In genomic region chr6:27864906-27865883, GRCh38 we compare ENCODE assay signal across 8 cellular contexts. TPM values are rescaled to one million over a fixed set of nuclear protein-coding genes. Genes with fewer than 3 reads are reported as not detected.
DNase-seq lines count a peak whose midpoint lies in the region; ATAC-seq lines count a peak whose summit lies in the region.

No MANE protein-coding gene starts in this region.

- H3K9me3 Mint-ChIP-seq in CD4-positive, alpha-beta memory T cell: peaks cover 0 to 4% (median 0%) of the 10 kb centered on the region in 8 donors
- peaks cover 10% of the 10 kb centered on the region for H3K9me3 Mint-ChIP-seq in activated CD4-positive, alpha-beta memory T cell treated with anti-CD3 and anti-CD28 coated beads for 36 hours

- no peaks in the 10 kb centered on the region for H3K36me3 ChIP-seq in CD4-positive, alpha-beta memory T cell (ENCODE audit: insufficient read depth, low read length)
- H3K36me3 ChIP-seq in effector memory CD4-positive, alpha-beta T cell (ENCODE audit: control insufficient read depth, insufficient read depth, low read length): no peaks in the 10 kb centered on the region

- peaks cover 0 to 11% of the 10 kb centered on the region in 2 donors for H3K36me3 Mint-ChIP-seq in CD4-positive, alpha-beta memory T cell
- H3K36me3 Mint-ChIP-seq in activated CD4-positive, alpha-beta memory T cell treated with anti-CD3 and anti-CD28 coated beads for 36 hours: peaks cover 25% of the 10 kb centered on the region

- H3K27me3 ChIP-seq in CD4-positive, alpha-beta memory T cell (ENCODE audit: insufficient read depth, low read length): no peaks in the 10 kb centered on the region
- no peaks in the 10 kb centered on the region for H3K27me3 ChIP-seq in effector memory CD4-positive, alpha-beta T cell (replicated peaks; ENCODE audit: control insufficient read depth, insufficient read depth, low read length, poor library complexity, severe bottlenecking)

- intact Hi-C loops in CD4-positive, alpha-beta memory T cell (cut with micrococcal nuclease): loop anchor here (1.0 to 2.0 kb wide), 7 partner anchors 8 to 1031 kb away; a partner anchor contains a TSS
- intact Hi-C loops in activated CD4-positive, alpha-beta memory T cell treated with anti-CD3 and anti-CD28 coated beads for 36 hours (cut with micrococcal nuclease): loop anchor here (1.0 to 5.0 kb wide), 5 partner anchors 27 to 1668 kb away; a partner anchor contains a TSS

- no peaks in the 10 kb centered on the region for H3K9me3 ChIP-seq in CD4-positive, alpha-beta memory T cell (ENCODE audit: control insufficient read depth in 1 of 2, low read length in 2 of 2)
- no peaks in the 10 kb centered on the region for H3K9me3 ChIP-seq in effector memory CD4-positive, alpha-beta T cell (ENCODE audit: control insufficient read depth, low read length)

- ATAC-seq in GM19455 (IDR thresholded peaks at IDR 0.05; ENCODE audit: unreplicated experiment): peak; percentile 59
- peak; percentile 55 for ATAC-seq in HG03565 (IDR thresholded peaks at IDR 0.05; ENCODE audit: unreplicated experiment)

- POLR2A ChIA-PET in CD4-positive, alpha-beta memory T cell (lab: Charles Lee; ENCODE audit: partially characterized antibody): interaction anchor here (0.6 to 12.7 kb wide), 39 partner anchors 8 to 1848 kb away, joined by 3 to 1261 read pairs (median 12); a partner anchor contains a TSS
- POLR2A ChIA-PET in activated CD4-positive, alpha-beta memory T cell treated with anti-CD3 and anti-CD28 coated beads for 36 hours (lab: Charles Lee): interaction anchor here (0.6 to 12.2 kb wide), 29 partner anchors 8 to 1839 kb away, joined by 3 to 507 read pairs (median 8); partner anchors contain the start of genes HMGN4 and ZSCAN26

- H3K27ac Mint-ChIP-seq in CD4-positive, alpha-beta memory T cell: peak overlapping the region; percentile 94 to 99 (median 98)
- H3K27ac Mint-ChIP-seq in activated CD4-positive, alpha-beta memory T cell treated with anti-CD3 and anti-CD28 coated beads for 36 hours: peak overlapping the region; percentile 100

- peak overlapping the region; percentile 33 to 69 for H3K4me3 ChIP-seq in CD4-positive, alpha-beta memory T cell (ENCODE audit: low read length in 2 of 2)
- peak overlapping the region; percentile 69 for H3K4me3 ChIP-seq in effector memory CD4-positive, alpha-beta T cell (ENCODE audit: insufficient read depth, low read depth, low read length, poor library complexity, severe bottlenecking)

- H3K4me1 ChIP-seq in CD4-positive, alpha-beta memory T cell (ENCODE audit: insufficient read depth, low read length): peaks cover 31% of the 10 kb centered on the region
- H3K4me1 ChIP-seq in effector memory CD4-positive, alpha-beta T cell (ENCODE audit: control insufficient read depth, insufficient read depth, low read length, poor library complexity, severe bottlenecking): peaks cover 23% of the 10 kb centered on the region

- peak overlapping the region; percentile 96 to 99 (median 99) for H3K4me3 Mint-ChIP-seq in CD4-positive, alpha-beta memory T cell
- peak overlapping the region; percentile 96 for H3K4me3 Mint-ChIP-seq in activated CD4-positive, alpha-beta memory T cell treated with anti-CD3 and anti-CD28 coated beads for 36 hours

- peak overlapping the region; percentile 62 for H3K27ac ChIP-seq in CD4-positive, alpha-beta memory T cell (ENCODE audit: low read depth, low read length)
- H3K27ac ChIP-seq in effector memory CD4-positive, alpha-beta T cell (ENCODE audit: insufficient read depth, low read length, poor library complexity, severe bottlenecking): peak overlapping the region; percentile 62

- H3K4me1 Mint-ChIP-seq in CD4-positive, alpha-beta memory T cell: peaks cover 18 to 46% (median 34%) of the 10 kb centered on the region in 4 donors
- H3K4me1 Mint-ChIP-seq in activated CD4-positive, alpha-beta memory T cell treated with anti-CD3 and anti-CD28 coated beads for 36 hours (ENCODE audit: low read depth): peaks cover 38% of the 10 kb centered on the region

- CTCF ChIA-PET in CD4-positive, alpha-beta memory T cell (lab: Charles Lee; ENCODE audit: partially characterized antibody): interaction anchor here (0.6 to 11.5 kb wide), 22 partner anchors 9 to 1697 kb away, joined by 3 to 226 read pairs (median 4); a partner anchor contains a TSS
- CTCF ChIA-PET in activated CD4-positive, alpha-beta memory T cell treated with anti-CD3 and anti-CD28 coated beads for 36 hours (lab: Charles Lee): interaction anchor here (1.0 to 11.3 kb wide), 8 partner anchors 25 to 93 kb away, joined by 3 to 121 read pairs (median 6); a partner anchor contains a TSS

- peak; percentile 86 to 93 (median 91) for DNase-seq in CD4-positive, alpha-beta memory T cell
- DNase-seq in NCI-H748 (lab: John Stamatoyannopoulos, UW; ENCODE audit: unreplicated experiment) (peak; percentile 99), lung microvascular endothelial cell (ENCODE audit: low read depth in 2 of 2) (peak; percentile 97)
- peak; percentile 85 for DNase-seq in activated CD4-positive, alpha-beta memory T cell treated with anti-CD3 and anti-CD28 coated beads for 36 hours
- peak; percentile 55 to 66 (median 61) for DNase-seq in effector memory CD4-positive, alpha-beta T cell
- peak; percentile 21 for DNase-seq in stimulated activated CD8-positive, alpha-beta memory T cell treated with anti-CD3 and anti-CD28 coated beads, Interleukin-15, amount 100 ng/mL, for 1 hour (ENCODE audit: low read depth)

- no peaks in the 10 kb centered on the region for H3K27me3 Mint-ChIP-seq in CD4-positive, alpha-beta memory T cell
- H3K27me3 Mint-ChIP-seq in activated CD4-positive, alpha-beta memory T cell treated with anti-CD3 and anti-CD28 coated beads for 36 hours: peaks cover 20% of the 10 kb centered on the region

RNA-seq across cellular contexts. Expression of gene OR2B2, which starts 47.0 kb away (rescaled TPM):
- not detected for total RNA-seq in CD4-positive, alpha-beta memory T cell
- polyA plus RNA-seq in CD4-positive, alpha-beta memory T cell: not detected
- total RNA-seq in activated CD4-positive, alpha-beta memory T cell treated with anti-CD3 and anti-CD28 coated beads for 36 hours: not detected
- not detected in 2 replicates for total RNA-seq in lung microvascular endothelial cell

Comparison
In these comparisons a context has a peak if more than half of its experiments do, and no peak if none do; other contexts are left out.
1. Peak in every context shown above with its lines: DNase-seq, ATAC-seq, H3K4me3 ChIP-seq and H3K27ac ChIP-seq.
2. DNase-seq: peak in every context shown above with its lines; median percentile 99 in NCI-H748; 97 in lung microvascular endothelial cell; 91 in CD4-positive, alpha-beta memory T cell; 85 in activated CD4-positive, alpha-beta memory T cell treated with anti-CD3 and anti-CD28 coated beads for 36 hours; 61 in effector memory CD4-positive, alpha-beta T cell; 21 in stimulated activated CD8-positive, alpha-beta memory T cell treated with anti-CD3 and anti-CD28 coated beads, Interleukin-15, amount 100 ng/mL, for 1 hour.